Comparison of ENCODE assay signal across 18 cellular contexts in genomic region chr5:96687080-96687479, GRCh38. TPM values are rescaled to one million over a fixed set of nuclear protein-coding genes. Genes with fewer than 3 reads are reported as not detected.
A peak's percentile ranks its signal among the peaks of the same experiment; 100 is the strongest.
DNase-seq lines count a peak whose midpoint lies in the region; ATAC-seq and TF ChIP-seq lines count a peak whose summit lies in the region.
"Had no signal": no experiment of that assay in that cellular context is flagged by ENCODE, and none has a peak within 500 bp of the region (broad histone marks: within the 10 kb centered on the region; RNA-seq: fewer than 3 reads in every experiment).

No MANE protein-coding gene starts in this region.

- peak overlapping the region; percentile 55; the same call in 1 of the 2 replicates for H3K4me2 ChIP-seq in OCI-LY3 (ENCODE audit: low read length)
- no peak overlapping the region for H3K4me2 ChIP-seq in skeletal muscle satellite cell (ENCODE audit: low read length)

- H4K20me1 ChIP-seq in OCI-LY3 (ENCODE audit: insufficient read depth, low read length): no peaks in the 10 kb centered on the region; the same call in 1 of the 2 replicates

- H3K9me3 Mint-ChIP-seq in activated naive CD4-positive, alpha-beta T cell treated with anti-CD3 and anti-CD28 coated beads, Interleukin-2, amount 10 ng/mL, durations not matched to agents 7 days and 5 days: no peaks in the 10 kb centered on the region
- H3K9me3 Mint-ChIP-seq in central memory CD8-positive, alpha-beta T cell: no peaks in the 10 kb centered on the region
- no peaks in the 10 kb centered on the region for H3K9me3 Mint-ChIP-seq in glutamatergic neuron (ENCODE audit: unreplicated experiment)
- H3K9me3 Mint-ChIP-seq: T-cell had no signal

- TF ChIP-seq CTCF in OCI-LY3 (IDR thresholded peaks at IDR 0.05; ENCODE audit: low read depth, low read length): no peak
- TF ChIP-seq CTCF in glutamatergic neuron (IDR thresholded peaks at IDR 0.05; ENCODE audit: partially characterized antibody, unreplicated experiment): no peak

- H3K4me1 Mint-ChIP-seq in activated naive CD4-positive, alpha-beta T cell treated with anti-CD3 and anti-CD28 coated beads, Interleukin-2, amount 10 ng/mL, durations not matched to agents 7 days and 5 days: peaks cover 9% of the 10 kb centered on the region
- H3K4me1 Mint-ChIP-seq in central memory CD8-positive, alpha-beta T cell: peaks cover 31% of the 10 kb centered on the region
- no peaks in the 10 kb centered on the region for H3K4me1 Mint-ChIP-seq in glutamatergic neuron (ENCODE audit: low read depth, unreplicated experiment)

- H3K27me3 ChIP-seq in OCI-LY3 (ENCODE audit: low read depth, low read length) (no peaks in the 10 kb centered on the region), skeletal muscle satellite cell (ENCODE audit: control insufficient read depth, insufficient read depth, low read length) (no peaks in the 10 kb centered on the region)
- H3K27me3 ChIP-seq: body of pancreas, colonic mucosa, suprapubic skin had no signal

- peak overlapping the region; percentile 39 for H3K27ac Mint-ChIP-seq in activated naive CD4-positive, alpha-beta T cell treated with anti-CD3 and anti-CD28 coated beads, Interleukin-2, amount 10 ng/mL, durations not matched to agents 7 days and 5 days
- H3K27ac Mint-ChIP-seq in central memory CD8-positive, alpha-beta T cell (ENCODE audit: low read depth): peak overlapping the region; percentile 25
- no peak overlapping the region for H3K27ac Mint-ChIP-seq in glutamatergic neuron (ENCODE audit: unreplicated experiment)
- H3K27ac Mint-ChIP-seq: B cell had no signal

- H2AFZ ChIP-seq in OCI-LY3 (ENCODE audit: low read depth, low read length): no peak overlapping the region

- H3K9ac ChIP-seq in OCI-LY3 (ENCODE audit: low read length): no peak overlapping the region
- H3K9ac ChIP-seq in skeletal muscle satellite cell (ENCODE audit: low read depth, low read length): peak overlapping the region; percentile 43

- H3K36me3 ChIP-seq in OCI-LY3 (replicated peaks; ENCODE audit: low read depth, low read length) (no peaks in the 10 kb centered on the region), skeletal muscle satellite cell (ENCODE audit: insufficient read depth, low read length) (peaks cover 19% of the 10 kb centered on the region)
- H3K36me3 ChIP-seq: colonic mucosa had no signal

- ATAC-seq in central memory CD8-positive, alpha-beta T cell (replicated peaks; ENCODE audit: extremely low read depth, poor library complexity, severe bottlenecking): no peak

- H3K27me3 Mint-ChIP-seq in activated naive CD4-positive, alpha-beta T cell treated with anti-CD3 and anti-CD28 coated beads, Interleukin-2, amount 10 ng/mL, durations not matched to agents 7 days and 5 days: no peaks in the 10 kb centered on the region
- no peaks in the 10 kb centered on the region for H3K27me3 Mint-ChIP-seq in central memory CD8-positive, alpha-beta T cell
- H3K27me3 Mint-ChIP-seq in glutamatergic neuron (ENCODE audit: unreplicated experiment): no peaks in the 10 kb centered on the region
- H3K27me3 Mint-ChIP-seq: B cell, T-cell had no signal

- H3K9me3 ChIP-seq in OCI-LY3 (ENCODE audit: insufficient read depth, low read length) (no peaks in the 10 kb centered on the region), skeletal muscle satellite cell (replicated peaks; ENCODE audit: low read length) (no peaks in the 10 kb centered on the region)
- H3K9me3 ChIP-seq: body of pancreas, colonic mucosa, mucosa of descending colon, suprapubic skin had no signal

- peaks cover 16% of the 10 kb centered on the region for H3K36me3 Mint-ChIP-seq in activated naive CD4-positive, alpha-beta T cell treated with anti-CD3 and anti-CD28 coated beads, Interleukin-2, amount 10 ng/mL, durations not matched to agents 7 days and 5 days
- H3K36me3 Mint-ChIP-seq in central memory CD8-positive, alpha-beta T cell (ENCODE audit: insufficient read depth): peaks cover 8% of the 10 kb centered on the region
- no peaks in the 10 kb centered on the region for H3K36me3 Mint-ChIP-seq in glutamatergic neuron (ENCODE audit: unreplicated experiment)

- CTCF ChIA-PET in activated naive CD4-positive, alpha-beta T cell treated with anti-CD3 and anti-CD28 coated beads, Interleukin-2, amount 10 ng/mL, durations not matched to agents 7 days and 5 days (lab: Charles Lee): interaction anchor here (0.9 to 1.7 kb wide), 9 partner anchors 14 to 346 kb away, joined by 3 to 17 read pairs (median 3); no protein-coding TSS in a partner anchor

- H3K4me3 Mint-ChIP-seq in activated naive CD4-positive, alpha-beta T cell treated with anti-CD3 and anti-CD28 coated beads, Interleukin-2, amount 10 ng/mL, durations not matched to agents 7 days and 5 days: no peak overlapping the region
- H3K4me3 Mint-ChIP-seq in central memory CD8-positive, alpha-beta T cell: peak overlapping the region; percentile 2
- H3K4me3 Mint-ChIP-seq in glutamatergic neuron (ENCODE audit: unreplicated experiment): no peak overlapping the region
- H3K4me3 Mint-ChIP-seq: B cell had no signal

- H3K4me3 ChIP-seq in OCI-LY3 (ENCODE audit: low read length): no peak overlapping the region
- H3K4me3 ChIP-seq in skeletal muscle satellite cell (ENCODE audit: low read length): no peak overlapping the region
- H3K4me3 ChIP-seq: body of pancreas, colonic mucosa, mucosa of descending colon, suprapubic skin had no signal

- no peak for DNase-seq in activated naive CD4-positive, alpha-beta T cell treated with anti-CD3 and anti-CD28 coated beads, Interleukin-2, amount 10 ng/mL, durations not matched to agents 7 days and 5 days
- DNase-seq in activated naive CD4-positive, alpha-beta T cell (lab: John Stamatoyannopoulos, UW): no peak
- DNase-seq in central memory CD8-positive, alpha-beta T cell (ENCODE audit: low spot score in 2 of 2): no peak
- DNase-seq in stimulated activated CD4-positive, alpha-beta T cell treated with anti-CD3 and anti-CD28 coated beads, Interleukin-12 subunit alpha, Interleukin-12 subunit beta, amount 100 ng/mL, for 4 hours: no peak
- no peak for DNase-seq in activated CD8-positive, alpha-beta memory T cell treated with anti-CD3 and anti-CD28 coated beads, Interleukin-2, amount 50 U/mL, for 48 hours
- no peak for DNase-seq in glutamatergic neuron
- DNase-seq: activated CD4-positive, alpha-beta T cell treated with anti-CD3 and anti-CD28 coated beads, Interleukin-2, amount 50 U/mL, for 1 hour; activated CD8-positive, alpha-beta memory T cell treated with anti-CD3 and anti-CD28 coated beads, Interleukin-2, amount 50 U/mL, for 4 hours; body of pancreas; colonic mucosa; mucosa of descending colon; retina; T-cell had no signal

- H3K27ac ChIP-seq in OCI-LY3 (ENCODE audit: low read length): no peak overlapping the region
- H3K27ac ChIP-seq: 22Rv1, body of pancreas, colonic mucosa, suprapubic skin had no signal

- H3K79me2 ChIP-seq in OCI-LY3 (ENCODE audit: low read length): no peaks in the 10 kb centered on the region; the same call in 1 of the 2 replicates

- H3K4me1 ChIP-seq in OCI-LY3 (ENCODE audit: low read length) (peaks cover 9% of the 10 kb centered on the region), skeletal muscle satellite cell (ENCODE audit: control insufficient read depth, insufficient read depth, low read length) (peaks cover 25% of the 10 kb centered on the region)
- H3K4me1 ChIP-seq: body of pancreas had no signal

RNA-seq across cellular contexts. Expression of gene CAST, which starts 24.9 kb away (rescaled TPM):
- total RNA-seq in skeletal muscle satellite cell (2012; rRNA removed): 169 and 215 TPM in 2 replicates
- total RNA-seq in glutamatergic neuron (ENCODE audit: unreplicated experiment): 19.4 TPM
